ENCODE assay signal across 1 cellular context in the genomic region with DNA sequence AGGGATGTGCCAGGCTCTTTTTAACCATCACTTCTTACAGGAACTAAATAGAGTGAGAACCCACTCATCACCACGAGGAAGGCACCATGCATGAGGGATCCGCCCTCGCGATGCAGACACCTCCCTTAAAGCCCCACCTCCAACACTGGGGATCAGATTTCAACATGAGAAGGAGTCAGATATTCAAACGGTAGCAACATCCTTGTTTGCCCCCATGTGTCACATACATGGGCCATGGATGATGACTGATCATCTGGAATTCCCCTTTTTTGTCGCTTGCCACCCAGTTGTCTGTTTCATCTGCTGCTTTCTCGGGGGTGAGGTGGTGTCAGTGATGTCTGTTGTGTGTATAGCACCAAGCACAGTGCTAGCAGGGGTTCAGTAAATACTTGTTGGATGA.
TF ChIP-seq lines count a peak whose summit lies in the region.

No MANE protein-coding gene starts in this region.

TF ChIP-seq in HepG2, 621 proteins besides CTCF, POLR2A, EP300 and RAD21:
- no peak for TF ChIP-seq ZFP62 (CRISPR knock-in tag; IDR thresholded peaks at IDR 0.05)
- no peak for TF ChIP-seq NFKBIZ (CRISPR knock-in tag; IDR thresholded peaks at IDR 0.05)
- no peak for TF ChIP-seq SRF (IDR thresholded peaks at IDR 0.05; ENCODE audit: low read depth, low read length)
- no peak for TF ChIP-seq ZNF75D (CRISPR knock-in tag; IDR thresholded peaks at IDR 0.05; ENCODE audit: borderline replicate concordance)
- TF ChIP-seq SIN3B (IDR thresholded peaks at IDR 0.05; ENCODE audit: low read length): no peak
